In genomic region chr12:50862316-50862715, GRCh38 we compare ENCODE assay signal across 18 cellular contexts. TPM values are rescaled to one million over a fixed set of nuclear protein-coding genes. Genes with fewer than 3 reads are reported as not detected.
DNase-seq lines count a peak whose midpoint lies in the region; ATAC-seq and TF ChIP-seq lines count a peak whose summit lies in the region.
"Had no signal": no experiment of that assay in that cellular context is flagged by ENCODE, and none has a peak within 500 bp of the region (broad histone marks: within the 10 kb centered on the region; RNA-seq: fewer than 3 reads in every experiment).

No MANE protein-coding gene starts in this region.

- no peaks in the 10 kb centered on the region for H3K79me1 ChIP-seq in IMR-90 (ENCODE audit: low read depth in 1 of 2, low read length in 2 of 2)

- peak overlapping the region; percentile 44; the same call in 1 of the 2 replicates for H2BK120ac ChIP-seq in IMR-90 (ENCODE audit: low read depth, low read length)

- H3K36me3 ChIP-seq in IMR-90 (ENCODE audit: control insufficient read depth, insufficient read depth, low read length), result no peaks in the 10 kb centered on the region
- H3K36me3 ChIP-seq in esophagus muscularis mucosa, result no peaks in the 10 kb centered on the region
- no peaks in the 10 kb centered on the region for H3K36me3 ChIP-seq in suprapubic skin

- ATAC-seq in IMR-90 (ENCODE audit: low read depth), result peak; percentile 97
- no peak for ATAC-seq in activated naive CD8-positive, alpha-beta T cell treated with anti-CD3 and anti-CD28 coated beads, Interleukin-2, amount 50 U/mL, for 24 hours

- dilution Hi-C loops in IMR-90 (cut with HindIII; ENCODE audit: low sequenced_read_pairs, unreplicated experiment), result no loop called here

- no peak overlapping the region for H4K5ac ChIP-seq in IMR-90 (ENCODE audit: low read depth, low read length)

- POLR2A ChIA-PET in IMR-90 (lab: Charles Lee; ENCODE audit: unreplicated experiment), result no interaction called here

- H2BK5ac ChIP-seq in IMR-90 (ENCODE audit: low read depth, low read length, poor library complexity, severe bottlenecking), result no peak overlapping the region

- no peak overlapping the region for H2AK9ac ChIP-seq in IMR-90 (replicated peaks; ENCODE audit: low read depth, low read length, poor library complexity)

- 0 out of 2 replicates have a peak overlapping the region, but pooled peaks have one; percentile 15 for H2AK5ac ChIP-seq in IMR-90 (ENCODE audit: low read depth, low read length)

- no peaks in the 10 kb centered on the region for H4K20me1 ChIP-seq in IMR-90 (ENCODE audit: insufficient read depth, low read length)

- CTCF ChIA-PET in IMR-90 (lab: Yijun Ruan, JAX), result interaction anchor here (1.0 kb wide), 1 partner anchor 25 kb away, joined by 3 read pairs; no protein-coding TSS in a partner anchor

- H3K27me3 Mint-ChIP-seq in activated naive CD8-positive, alpha-beta T cell treated with anti-CD3 and anti-CD28 coated beads, Interleukin-2, amount 50 U/mL, for 24 hours, result peaks cover 2% of the 10 kb centered on the region

- H3K4me3 Mint-ChIP-seq in activated naive CD8-positive, alpha-beta T cell treated with anti-CD3 and anti-CD28 coated beads, Interleukin-2, amount 50 U/mL, for 24 hours, result no peak overlapping the region

- H3K9me3 Mint-ChIP-seq in activated naive CD8-positive, alpha-beta T cell treated with anti-CD3 and anti-CD28 coated beads, Interleukin-2, amount 50 U/mL, for 24 hours, result peaks cover 19% of the 10 kb centered on the region

- H3K4me2 ChIP-seq in IMR-90 (ENCODE audit: low read depth, low read length), result no peak overlapping the region

- no peak overlapping the region for H3K23ac ChIP-seq in IMR-90 (ENCODE audit: low read depth, low read length)

- H3K36me3 Mint-ChIP-seq in activated naive CD8-positive, alpha-beta T cell treated with anti-CD3 and anti-CD28 coated beads, Interleukin-2, amount 50 U/mL, for 24 hours (ENCODE audit: low read depth), result peaks cover 2% of the 10 kb centered on the region

- H3K4me3 ChIP-seq in IMR-90 (ENCODE audit: insufficient read depth, low read depth, low read length) (no peak overlapping the region), esophagus muscularis mucosa (no peak overlapping the region), suprapubic skin (no peak overlapping the region)

- TF ChIP-seq POLR2A in IMR-90 (IDR thresholded peaks at IDR 0.05; ENCODE audit: low read depth, low read length), result no peak
- TF ChIP-seq POLR2A in esophagus muscularis mucosa (IDR thresholded peaks at IDR 0.05; ENCODE audit: low read depth), result no peak
- TF ChIP-seq POLR2A in suprapubic skin (IDR thresholded peaks at IDR 0.05), result no peak

- H3K27ac Mint-ChIP-seq in activated naive CD8-positive, alpha-beta T cell treated with anti-CD3 and anti-CD28 coated beads, Interleukin-2, amount 50 U/mL, for 24 hours, result no peak overlapping the region

- BruUV-seq in IMR-90 (replicated peaks; lab: Mats Ljungman, UMichigan), result no TSS peak

- TF ChIP-seq EP300 in esophagus muscularis mucosa (IDR thresholded peaks at IDR 0.05) (no peak), suprapubic skin (IDR thresholded peaks at IDR 0.05) (no peak)

- H3K9me1 ChIP-seq in IMR-90 (ENCODE audit: insufficient read depth, low read length), result no peaks in the 10 kb centered on the region

- intact Hi-C loops in IMR-90 (cut with micrococcal nuclease) (no loop called here), esophagus muscularis mucosa (cut with DNase I) (no loop called here)

- H3K27ac ChIP-seq in IMR-90 (ENCODE audit: insufficient read depth, low read length) (peak overlapping the region; percentile 37; the same call in 1 of the 2 replicates), esophagus muscularis mucosa (replicated peaks in 1 of 4) (no peak overlapping the region), suprapubic skin (no peak overlapping the region)
- H3K27ac ChIP-seq: parathyroid adenoma had no signal

- WGBS in IMR-90 (ENCODE audit: extremely low coverage in 2 of 2, insufficient read length in 1 of 2), 2 experiments, result no CpG with 5 or more reads among the region's 6 CpGs
- 90% methylated on average over 6 of the region's 6 CpGs for WGBS in esophagus muscularis mucosa
- WGBS in suprapubic skin, result 69% methylated on average over 6 of the region's 6 CpGs

- H3K27me3 ChIP-seq in IMR-90 (ENCODE audit: control insufficient read depth, insufficient read depth, low read length), result no peaks in the 10 kb centered on the region
- no peaks in the 10 kb centered on the region for H3K27me3 ChIP-seq in esophagus muscularis mucosa
- H3K27me3 ChIP-seq in suprapubic skin, result no peaks in the 10 kb centered on the region

- H4K8ac ChIP-seq in IMR-90 (ENCODE audit: low read depth in 2 of 2, low read length in 2 of 2), result no peak overlapping the region

- no peak overlapping the region; the same call in 1 of the 2 replicates for H3K18ac ChIP-seq in IMR-90 (ENCODE audit: low read depth, low read length)

- peaks cover 3% of the 10 kb centered on the region for H3K4me1 Mint-ChIP-seq in activated naive CD8-positive, alpha-beta T cell treated with anti-CD3 and anti-CD28 coated beads, Interleukin-2, amount 50 U/mL, for 24 hours

- H3K4me1 ChIP-seq in IMR-90 (ENCODE audit: control insufficient read depth, insufficient read depth, low read length), result peaks cover 3% of the 10 kb centered on the region; the same call in 1 of the 2 replicates
- no peaks in the 10 kb centered on the region for H3K4me1 ChIP-seq in esophagus muscularis mucosa
- no peaks in the 10 kb centered on the region for H3K4me1 ChIP-seq in suprapubic skin
- H3K4me1 ChIP-seq: parathyroid adenoma had no signal

- H3K4ac ChIP-seq in IMR-90 (ENCODE audit: low read depth, low read length), result 0 out of 2 replicates have a peak overlapping the region, but pooled peaks have one; percentile 30

- TF ChIP-seq RAD21 in IMR-90 (IDR thresholded peaks at IDR 0.05; ENCODE audit: low read length), result no peak

- H2AFZ ChIP-seq in IMR-90 (replicated peaks; ENCODE audit: low read length, poor library complexity), result peak overlapping the region; percentile 52
- H2AFZ ChIP-seq: parathyroid adenoma had no signal

- in situ Hi-C loops in IMR-90 (cut with MboI; ENCODE audit: low sequenced_read_pairs), result no loop called here

- DNase-seq in AG09319 (ENCODE audit: extremely low read depth, low read depth), result peak; percentile 4
- peak; percentile 77 for DNase-seq in IMR-90
- peak; percentile 36 for DNase-seq in amniotic stem cell (lab: John Stamatoyannopoulos, UW)
- DNase-seq in hepatic stellate cell (ENCODE audit: low spot score), result peak; percentile 65
- DNase-seq in iPS-NIHi11 (ENCODE audit: low spot score), result no peak
- DNase-seq in activated naive CD8-positive, alpha-beta T cell treated with anti-CD3 and anti-CD28 coated beads, Interleukin-2, amount 50 U/mL, for 24 hours, result no peak
- no peak for DNase-seq in esophagus muscularis mucosa (ENCODE audit: extremely low spot score)
- no peak for DNase-seq in suprapubic skin (ENCODE audit: low spot score in 2 of 2)
- DNase-seq: activated CD4-positive, alpha-beta T cell treated with anti-CD3 and anti-CD28 coated beads, Interleukin-2, amount 50 U/mL, for 48 hours; activated effector memory CD4-positive, alpha-beta T cell treated with anti-CD3 and anti-CD28 coated beads, Interleukin-2, amount 50 U/mL, for 16 hours; C1 segment of cervical spinal cord; cerebellar nuclear complex; NCI-H146; T-helper 1 cell had no signal

- H4K91ac ChIP-seq in IMR-90 (ENCODE audit: insufficient read depth, low read depth, low read length), result no peak overlapping the region

- no peak overlapping the region for H3K9ac ChIP-seq in IMR-90 (ENCODE audit: low read depth, low read length)
- H3K9ac ChIP-seq: parathyroid adenoma had no signal

- H2BK20ac ChIP-seq in IMR-90 (ENCODE audit: low read depth, low read length), result peak overlapping the region; percentile 48; the same call in 1 of the 2 replicates

- no peak overlapping the region for H3K56ac ChIP-seq in IMR-90 (ENCODE audit: extremely low read depth, insufficient read depth, low read length)

- H2BK15ac ChIP-seq in IMR-90 (ENCODE audit: low read depth, low read length), result no peak overlapping the region; the same call in 2 of the 3 replicates

- H3K14ac ChIP-seq in IMR-90 (replicated peaks; ENCODE audit: low read depth, low read length), result peak overlapping the region; percentile 26; the same call in 1 of the 2 replicates

- TF ChIP-seq CTCF in AG09319 (IDR thresholded peaks at IDR 0.05; ENCODE audit: low read depth, low read length), result no peak
- no peak for TF ChIP-seq CTCF in IMR-90 (conservative IDR thresholded peaks at IDR 0.05; ENCODE audit: low read depth, low read length)
- no peak for TF ChIP-seq CTCF in esophagus muscularis mucosa (IDR thresholded peaks at IDR 0.05)
- no peak for TF ChIP-seq CTCF in suprapubic skin (IDR thresholded peaks at IDR 0.05)

- H3K9me3 ChIP-seq in IMR-90 (ENCODE audit: control insufficient read depth, insufficient read depth, low read length) (peaks cover 10% of the 10 kb centered on the region; the same call in 1 of the 2 replicates), esophagus muscularis mucosa (no peaks in the 10 kb centered on the region), suprapubic skin (no peaks in the 10 kb centered on the region)

TF ChIP-seq in IMR-90, 13 proteins besides CTCF, POLR2A, EP300 and RAD21 (continues in another document):
- no peak for TF ChIP-seq RCOR1 (IDR thresholded peaks at IDR 0.05; ENCODE audit: insufficient replicate concordance, low read length)
- TF ChIP-seq SMC3 (IDR thresholded peaks at IDR 0.05; ENCODE audit: low read depth, low read length), result no peak
- TF ChIP-seq MAFK (IDR thresholded peaks at IDR 0.05; ENCODE audit: low read depth, low read length), result peak; percentile 29; the same call in 1 of the 2 replicates
- TF ChIP-seq MXI1 (IDR thresholded peaks at IDR 0.05; ENCODE audit: borderline replicate concordance, low read depth, low read length), result no peak
- no peak for TF ChIP-seq CEBPB (IDR thresholded peaks at IDR 0.05; ENCODE audit: low read depth, low read length)
- TF ChIP-seq FOS (IDR thresholded peaks at IDR 0.05; ENCODE audit: low read depth, low read length), result no peak
- TF ChIP-seq ELK1 (IDR thresholded peaks at IDR 0.05; ENCODE audit: borderline replicate concordance, low read depth, low read length), result no peak
- peak; percentile 65 for TF ChIP-seq NFE2L2 (IDR thresholded peaks at IDR 0.05; ENCODE audit: low read depth, low read length)

RNA-seq across cellular contexts. Expression of gene TMPRSS12, which starts 19.6 kb away (rescaled TPM):
- total RNA-seq in IMR-90 (2012; rRNA removed), result not detected in 2 replicates
- not detected in 2 replicates for polyA plus RNA-seq in IMR-90 (2012; rRNA removed)
- polyA plus RNA-seq in IMR-90 (2012; cell fraction: cytosol; rRNA removed), result not detected in 2 replicates
- not detected in 2 replicates for polyA plus RNA-seq in IMR-90 (2012; cell fraction: nucleus; rRNA removed; ENCODE audit: low replicate concordance)
- not detected for total RNA-seq in esophagus muscularis mucosa
- total RNA-seq in suprapubic skin, result under 1 TPM in 1 of 4 donors, not detected in 3; 0.34 TPM
- total RNA-seq: glomerular endothelial cell, HT-29, liver had no signal
- polyA plus RNA-seq: liver had no signal

Comparison
In these comparisons a context has a peak if more than half of its experiments do, and no peak if none do; other contexts are left out.
1. DNase-seq: peak in AG09319 (single experiment), IMR-90 (single experiment), amniotic stem cell (single experiment) and hepatic stellate cell (single experiment); none in iPS-NIHi11 (single experiment), activated naive CD8-positive, alpha-beta T cell treated with anti-CD3 and anti-CD28 coated beads, Interleukin-2, amount 50 U/mL, for 24 hours (single experiment), esophagus muscularis mucosa (single experiment) and suprapubic skin (0 of 2).